17 cellular contexts compared by ENCODE assay signal in the genomic region with DNA sequence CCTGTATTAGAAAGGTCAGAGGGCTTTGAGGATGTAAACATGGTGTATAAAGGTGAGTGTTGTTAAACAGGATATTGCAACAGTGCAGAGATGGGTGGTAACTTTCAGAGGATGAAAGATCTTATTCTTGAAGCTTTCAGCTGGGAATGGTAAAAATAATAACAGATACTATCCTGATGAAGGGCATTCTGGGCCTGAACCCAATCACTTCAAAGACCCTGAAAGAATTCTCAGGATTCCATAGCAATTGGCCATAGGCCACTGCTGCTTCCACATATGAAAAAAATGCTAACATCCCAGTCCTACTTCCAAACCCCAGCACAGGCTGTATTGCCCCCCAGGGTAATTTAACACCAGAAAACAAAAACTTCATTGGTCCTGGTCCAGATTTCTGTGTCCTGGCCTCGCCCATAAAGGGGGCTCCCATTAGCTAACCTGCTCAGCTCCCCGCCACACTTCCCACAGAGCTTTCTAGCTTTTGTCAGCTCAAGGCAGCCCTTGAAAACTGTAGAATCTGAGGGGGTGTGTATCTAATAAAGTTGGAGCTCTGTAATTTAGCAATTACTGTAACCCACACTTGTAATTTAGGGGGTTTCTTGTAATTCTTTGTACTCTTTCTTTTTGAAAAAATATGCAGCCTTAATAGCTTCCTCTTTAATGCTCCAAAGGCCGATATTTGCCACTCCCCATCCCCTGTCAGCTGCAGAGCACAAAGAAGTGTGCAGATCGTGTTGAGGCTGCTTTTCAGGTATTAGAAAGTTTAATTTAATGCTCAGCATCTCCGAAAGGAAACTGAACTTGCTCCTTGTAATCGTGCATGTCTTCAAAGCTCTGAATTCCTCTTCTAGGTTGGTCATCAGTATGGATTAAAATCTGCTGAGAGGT.
DNase-seq lines count a peak whose midpoint lies in the region; ATAC-seq and TF ChIP-seq lines count a peak whose summit lies in the region.
"Had no signal": no experiment of that assay in that cellular context is flagged by ENCODE, and none has a peak within 500 bp of the region (broad histone marks: within the 10 kb centered on the region; RNA-seq: fewer than 3 reads in every experiment).

No MANE protein-coding gene starts in this region.

- no peaks in the 10 kb centered on the region for H3K27me3 ChIP-seq in endodermal cell (ENCODE audit: control insufficient read depth, insufficient read depth, low read length, poor library complexity, severe bottlenecking)

- H3K4me1 Mint-ChIP-seq in activated naive CD4-positive, alpha-beta T cell treated with anti-CD3 and anti-CD28 coated beads, Interleukin-2, amount 10 ng/mL, durations not matched to agents 7 days and 5 days, result peaks cover 4% of the 10 kb centered on the region
- H3K4me1 Mint-ChIP-seq in endodermal cell, result no peaks in the 10 kb centered on the region

- no peaks in the 10 kb centered on the region for H3K36me3 ChIP-seq in endodermal cell (ENCODE audit: control insufficient read depth, insufficient read depth, low read length)

- H3K4me3 ChIP-seq in endodermal cell (ENCODE audit: low read length), result no peak overlapping the region
- H3K4me3 ChIP-seq: K562 had no signal

- H3K4me1 ChIP-seq in endodermal cell (ENCODE audit: control insufficient read depth, insufficient read depth, low read length), result no peaks in the 10 kb centered on the region

- no peak overlapping the region for H3K27ac ChIP-seq in endodermal cell (ENCODE audit: low read depth, low read length)

- CTCF ChIA-PET in activated naive CD4-positive, alpha-beta T cell treated with anti-CD3 and anti-CD28 coated beads, Interleukin-2, amount 10 ng/mL, durations not matched to agents 7 days and 5 days (lab: Charles Lee), result interaction anchor here (1.0 to 1.2 kb wide), 2 partner anchors 18 to 82 kb away, joined by 3 to 5 read pairs; no protein-coding TSS in a partner anchor

- 83 to 87% methylated on average over 1 to 6 of the region's 6 CpGs for WGBS in endodermal cell (ENCODE audit: insufficient coverage in 1 of 2, insufficient read length in 1 of 2), 2 experiments

- H3K27me3 Mint-ChIP-seq in activated naive CD4-positive, alpha-beta T cell treated with anti-CD3 and anti-CD28 coated beads, Interleukin-2, amount 10 ng/mL, durations not matched to agents 7 days and 5 days, result peaks cover 14% of the 10 kb centered on the region
- peaks cover 14% of the 10 kb centered on the region for H3K27me3 Mint-ChIP-seq in endodermal cell (ENCODE audit: insufficient read depth)

- TF ChIP-seq CTCF in endodermal cell (conservative IDR thresholded peaks at IDR 0.05), result no peak

- peaks cover 11% of the 10 kb centered on the region for H3K9me3 Mint-ChIP-seq in activated naive CD4-positive, alpha-beta T cell treated with anti-CD3 and anti-CD28 coated beads, Interleukin-2, amount 10 ng/mL, durations not matched to agents 7 days and 5 days
- H3K9me3 Mint-ChIP-seq in endodermal cell, result peaks cover 16% of the 10 kb centered on the region

- ATAC-seq in sciatic nerve, result no peak
- ATAC-seq in activated CD4-positive, CD25-positive, alpha-beta regulatory T cell treated with anti-CD3 and anti-CD28 coated beads, Interleukin-2, amount 50 U/mL, for 24 hours, result no peak
- ATAC-seq: K562, Panc1 had no signal

- H3K9ac ChIP-seq in endodermal cell (ENCODE audit: extremely low read depth, low read length, poor library complexity, severe bottlenecking), result no peak overlapping the region

- peaks cover 7% of the 10 kb centered on the region for H3K9me3 ChIP-seq in endodermal cell (ENCODE audit: control insufficient read depth, low read length)

- DNase-seq in activated naive CD4-positive, alpha-beta T cell treated with anti-CD3 and anti-CD28 coated beads, Interleukin-2, amount 10 ng/mL, durations not matched to agents 7 days and 5 days, result peak; percentile 9
- DNase-seq in activated naive CD4-positive, alpha-beta T cell treated with anti-CD3 and anti-CD28 coated beads, Interleukin-2, amount 50 U/mL, for 16 hours, result no peak
- DNase-seq in NCI-H2227 (lab: John Stamatoyannopoulos, UW; ENCODE audit: unreplicated experiment), result peak; percentile 81
- DNase-seq in endodermal cell, result peak; percentile 14
- peak; percentile 39 for DNase-seq in sciatic nerve (ENCODE audit: low spot score)
- no peak for DNase-seq in NCI-H2196 treated with DMSO at 0.1 percent for 48 hours (lab: John Stamatoyannopoulos, UW; ENCODE audit: unreplicated experiment)
- DNase-seq: C1 segment of cervical spinal cord, GF-D8, HCEC 1CT, MV-4-11, NCI-H1417 treated with DMSO at 0.1 percent for 48 hours, NCI-H1930, NCI-H2171, NCI-H510A had no signal

- H3K4me3 Mint-ChIP-seq in activated naive CD4-positive, alpha-beta T cell treated with anti-CD3 and anti-CD28 coated beads, Interleukin-2, amount 10 ng/mL, durations not matched to agents 7 days and 5 days, result no peak overlapping the region
- no peak overlapping the region for H3K4me3 Mint-ChIP-seq in endodermal cell

- H3K36me3 Mint-ChIP-seq in activated naive CD4-positive, alpha-beta T cell treated with anti-CD3 and anti-CD28 coated beads, Interleukin-2, amount 10 ng/mL, durations not matched to agents 7 days and 5 days, result peaks cover 8% of the 10 kb centered on the region
- H3K36me3 Mint-ChIP-seq in endodermal cell (ENCODE audit: low read depth), result no peaks in the 10 kb centered on the region

- H3K27ac Mint-ChIP-seq in activated naive CD4-positive, alpha-beta T cell treated with anti-CD3 and anti-CD28 coated beads, Interleukin-2, amount 10 ng/mL, durations not matched to agents 7 days and 5 days, result no peak overlapping the region
- H3K27ac Mint-ChIP-seq in endodermal cell, result no peak overlapping the region

- intact Hi-C loops in sciatic nerve (cut with DNase I), result no loop called here

Comparison
In these comparisons a context has a peak if more than half of its experiments do, and no peak if none do; other contexts are left out.
1. DNase-seq: peak in activated naive CD4-positive, alpha-beta T cell treated with anti-CD3 and anti-CD28 coated beads, Interleukin-2, amount 10 ng/mL, durations not matched to agents 7 days and 5 days (single experiment), NCI-H2227 (single experiment), endodermal cell (single experiment) and sciatic nerve (single experiment); none in activated naive CD4-positive, alpha-beta T cell treated with anti-CD3 and anti-CD28 coated beads, Interleukin-2, amount 50 U/mL, for 16 hours (single experiment) and NCI-H2196 treated with DMSO at 0.1 percent for 48 hours (single experiment).